ENCODE assay signal across 20 cellular contexts in genomic region chr12:94255428-94255827, GRCh38.
A peak's percentile ranks its signal among the peaks of the same experiment; 100 is the strongest.
DNase-seq lines count a peak whose midpoint lies in the region; ATAC-seq and TF ChIP-seq lines count a peak whose summit lies in the region.
"Had no signal": no experiment of that assay in that cellular context is flagged by ENCODE, and none has a peak within 500 bp of the region (broad histone marks: within the 10 kb centered on the region; RNA-seq: fewer than 3 reads in every experiment).

No MANE protein-coding gene starts in this region.

- H3K9me3 ChIP-seq in breast epithelium (no peaks in the 10 kb centered on the region), gastrocnemius medialis (no peaks in the 10 kb centered on the region)
- H3K9me3 ChIP-seq: A549, BLaER1 had no signal

- ATAC-seq in memory B cell (ENCODE audit: low read depth) (no peak), gastrocnemius medialis (no peak), HG02840 (IDR thresholded peaks at IDR 0.05; ENCODE audit: low FRiP score, unreplicated experiment) (no peak)
- no peak for ATAC-seq in stimulated activated naive CD8-positive, alpha-beta T cell treated with anti-CD3 and anti-CD28 coated beads, Interleukin-15, Interleukin-2, amounts not matched to agents 100 U/mL and 50 U/mL, for 24 hours
- ATAC-seq: A549; CD8-positive, alpha-beta T cell had no signal

- no peak for TF ChIP-seq CTCF in breast epithelium (IDR thresholded peaks at IDR 0.05)
- TF ChIP-seq CTCF in MCF 10A (IDR thresholded peaks at IDR 0.05; ENCODE audit: unreplicated experiment), result no peak
- no peak for TF ChIP-seq CTCF in gastrocnemius medialis (IDR thresholded peaks at IDR 0.05 in 4 of 5, conservative IDR thresholded peaks at IDR 0.05 in 1 of 5)

- no peak overlapping the region for H3K4me3 ChIP-seq in breast epithelium
- no peak overlapping the region for H3K4me3 ChIP-seq in gastrocnemius medialis
- H3K4me3 ChIP-seq: A549, BLaER1, GM23248 had no signal

- no TSS peak for BruUV-seq in MCF 10A (replicated peaks; lab: Mats Ljungman, UMichigan)

- H3K4me1 ChIP-seq in breast epithelium (no peaks in the 10 kb centered on the region), gastrocnemius medialis (peaks cover 19 to 22% of the 10 kb centered on the region in 2 donors)
- H3K4me1 ChIP-seq: A549, BLaER1 had no signal

- H3K36me3 ChIP-seq in breast epithelium (no peaks in the 10 kb centered on the region), gastrocnemius medialis (no peaks in the 10 kb centered on the region)
- H3K36me3 ChIP-seq: BLaER1 had no signal

- POLR2A ChIA-PET in MCF 10A (lab: Yijun Ruan, JAX), result no interaction called here

- TF ChIP-seq POLR2A in breast epithelium (IDR thresholded peaks at IDR 0.05) (no peak), gastrocnemius medialis (IDR thresholded peaks at IDR 0.05) (no peak)

- H3K4me1 Mint-ChIP-seq in MCF 10A (ENCODE audit: insufficient read depth, unreplicated experiment) (no peaks in the 10 kb centered on the region), IgD-negative memory B cell (peaks cover 13 to 20% (median 15%) of the 10 kb centered on the region in 3 donors), memory B cell (peaks cover 13% of the 10 kb centered on the region)

- H3K9me3 Mint-ChIP-seq in MCF 10A (ENCODE audit: unreplicated experiment), result no peaks in the 10 kb centered on the region
- H3K9me3 Mint-ChIP-seq in IgD-negative memory B cell, result no peaks in the 10 kb centered on the region
- H3K9me3 Mint-ChIP-seq in memory B cell, result no peaks in the 10 kb centered on the region
- H3K9me3 Mint-ChIP-seq: CD14-positive monocyte; CD8-positive, alpha-beta T cell had no signal

- H3K27ac ChIP-seq in breast epithelium (peak overlapping the region; percentile 1 to 32), gastrocnemius medialis (peak overlapping the region in 3 of 4 donors; percentile 44 to 69 (median 50))
- H3K27ac ChIP-seq: 22Rv1, A549, BLaER1, GM23248 had no signal

- CTCF ChIA-PET in MCF 10A (lab: Yijun Ruan, JAX), result no interaction called here

- H3K27me3 ChIP-seq in breast epithelium, result no peaks in the 10 kb centered on the region
- no peaks in the 10 kb centered on the region for H3K27me3 ChIP-seq in gastrocnemius medialis
- H3K27me3 ChIP-seq: BLaER1 had no signal

- H3K27ac Mint-ChIP-seq in MCF 10A (ENCODE audit: low read depth, unreplicated experiment) (no peak overlapping the region), IgD-negative memory B cell (peak overlapping the region in 2 of 3 donors; percentile 18 to 96), memory B cell (peak overlapping the region; percentile 9)
- H3K27ac Mint-ChIP-seq: CD8-positive, alpha-beta T cell had no signal

- in situ Hi-C loops in gastrocnemius medialis (cut with MboI; ENCODE audit: low sequenced_read_pairs in 4 of 4), result no loop called here

- H3K27me3 Mint-ChIP-seq in MCF 10A (ENCODE audit: insufficient read depth, unreplicated experiment), result peaks cover under 1% of the 10 kb centered on the region
- H3K27me3 Mint-ChIP-seq in IgD-negative memory B cell, result no peaks in the 10 kb centered on the region
- no peaks in the 10 kb centered on the region for H3K27me3 Mint-ChIP-seq in memory B cell

- H3K36me3 Mint-ChIP-seq in MCF 10A (ENCODE audit: insufficient read depth, unreplicated experiment), result no peaks in the 10 kb centered on the region
- peaks cover 16% of the 10 kb centered on the region for H3K36me3 Mint-ChIP-seq in IgD-negative memory B cell
- H3K36me3 Mint-ChIP-seq in memory B cell, result peaks cover 33% of the 10 kb centered on the region

- intact Hi-C loops in breast epithelium (cut with DNase I; ENCODE audit: low total_unique reads) (no loop called here), MCF 10A (cut with micrococcal nuclease) (no loop called here), gastrocnemius medialis (cut with DNase I; ENCODE audit: low total_unique reads) (no loop called here)

- H3K4me3 Mint-ChIP-seq in MCF 10A (ENCODE audit: unreplicated experiment), result no peak overlapping the region
- peak overlapping the region in 1 of 4 donors; percentile 52 for H3K4me3 Mint-ChIP-seq in IgD-negative memory B cell
- H3K4me3 Mint-ChIP-seq in memory B cell, result no peak overlapping the region
- H3K4me3 Mint-ChIP-seq: CD14-positive monocyte; CD8-positive, alpha-beta T cell had no signal

- DNase-seq in breast epithelium (ENCODE audit: low spot score in 2 of 2) (no peak), MCF 10A (ENCODE audit: unreplicated experiment) (no peak), memory B cell (ENCODE audit: low spot score in 2 of 2) (no peak), gastrocnemius medialis (no peak), kidney glomerular epithelial cell (lab: John Stamatoyannopoulos, UW) (no peak)
- DNase-seq in stimulated activated naive CD8-positive, alpha-beta T cell treated with anti-CD3 and anti-CD28 coated beads, Interleukin-15, Interleukin-2, amounts not matched to agents 100 U/mL and 50 U/mL, for 24 hours, result no peak
- DNase-seq: AML-193; CD8-positive, alpha-beta T cell; DMS 273 treated with DMSO at 0.1 percent for 48 hours; DMS53; DND-41; EL; GM23248; HCEC 1CT had no signal
